Comparison of ENCODE assay signal across 22 cellular contexts in the genomic region with DNA sequence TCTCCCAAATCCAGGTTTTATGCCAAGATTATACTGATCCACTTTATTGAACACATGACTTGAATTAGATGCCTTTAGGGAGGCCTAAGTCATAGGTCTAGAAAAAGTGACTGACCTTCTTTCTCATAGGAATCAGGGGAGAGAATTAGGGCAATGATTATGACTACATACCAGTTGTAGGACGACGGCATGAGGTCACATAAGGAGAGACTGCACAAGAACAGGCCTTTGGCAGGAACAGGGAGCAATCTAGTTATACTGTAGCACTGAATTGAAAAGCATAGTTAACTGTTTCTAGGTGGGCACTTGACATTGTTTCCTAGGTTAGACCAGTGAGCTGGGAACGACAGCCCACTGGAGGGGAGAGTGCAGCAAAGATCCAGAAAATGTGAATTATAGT.
"Had no signal": no experiment of that assay in that cellular context is flagged by ENCODE, and none has a peak within 500 bp of the region (broad histone marks: within the 10 kb centered on the region; RNA-seq: fewer than 3 reads in every experiment).

No MANE protein-coding gene starts in this region.

- H3K27ac Mint-ChIP-seq: dendritic cell treated with granulocyte-macrophage colony-stimulating factor and Interleukin-4, amounts not matched to agents 40 ng/mL and 50 ng/mL, for 4 days; nephron progenitor cell had no signal

- H3K9me3 ChIP-seq: esophagus muscularis mucosa, prostate gland, sigmoid colon, stomach, thoracic aorta, transverse colon had no signal

- H3K27ac ChIP-seq: epithelial cell of prostate, esophagus muscularis mucosa, foreskin keratinocyte, parathyroid adenoma, prostate gland, sigmoid colon, stomach, thoracic aorta, transverse colon had no signal

- H3K9me3 Mint-ChIP-seq: dendritic cell treated with granulocyte-macrophage colony-stimulating factor and Interleukin-4, amounts not matched to agents 40 ng/mL and 50 ng/mL, for 4 days; effector memory CD8-positive, alpha-beta T cell had no signal

- H3K36me3 ChIP-seq: prostate gland had no signal

- H3K4me1 ChIP-seq: foreskin keratinocyte, prostate gland, transverse colon had no signal

- H3K27me3 Mint-ChIP-seq: dendritic cell treated with granulocyte-macrophage colony-stimulating factor and Interleukin-4, amounts not matched to agents 40 ng/mL and 50 ng/mL, for 4 days; effector memory CD8-positive, alpha-beta T cell; naive thymus-derived CD4-positive, alpha-beta T cell had no signal

- ATAC-seq: effector memory CD8-positive, alpha-beta T cell; foreskin keratinocyte; left lobe of liver; naive thymus-derived CD4-positive, alpha-beta T cell had no signal

- H3K4me1 Mint-ChIP-seq: nephron progenitor cell had no signal

- DNase-seq: cerebellar nuclear complex; effector memory CD8-positive, alpha-beta T cell; foreskin keratinocyte; hippocampal formation; naive thymus-derived CD4-positive, alpha-beta T cell; nephron progenitor cell; retina; sigmoid colon; small intestine; stimulated activated CD4-positive, alpha-beta T cell treated with anti-CD3 and anti-CD28 coated beads, Interleukin-12 subunit alpha, Interleukin-12 subunit beta, amount 100 ng/mL, for 4 hours; stimulated activated naive CD4-positive, alpha-beta T cell; stomach; substantia nigra; transverse colon had no signal

- H3K4me3 Mint-ChIP-seq: dendritic cell treated with granulocyte-macrophage colony-stimulating factor and Interleukin-4, amounts not matched to agents 40 ng/mL and 50 ng/mL, for 4 days; effector memory CD8-positive, alpha-beta T cell; naive thymus-derived CD4-positive, alpha-beta T cell; nephron progenitor cell had no signal

- H3K4me3 ChIP-seq: esophagus muscularis mucosa, lung, prostate gland, sigmoid colon, stomach, thoracic aorta, transverse colon had no signal

- H3K27me3 ChIP-seq: esophagus muscularis mucosa, foreskin keratinocyte, sigmoid colon, stomach, transverse colon had no signal
